ENCODE assay signal across 1 cellular context in genomic region chr20:62043131-62043914, GRCh38.
TF ChIP-seq lines count a peak whose summit lies in the region.

No MANE protein-coding gene starts in this region.

TF ChIP-seq in HEK293, 187 proteins besides CTCF, POLR2A, EP300 and RAD21 (continued from another document and continues in another):
- TF ChIP-seq PRDM2 (tag by site-specific recombination; IDR thresholded peaks at IDR 0.05; ENCODE audit: borderline replicate concordance) (no peak), ZBTB21 (tag by site-specific recombination; IDR thresholded peaks at IDR 0.05) (no peak), ZBTB17 (tag by site-specific recombination; IDR thresholded peaks at IDR 0.05) (0 out of 2 replicates have a peak, but pooled peaks have one; percentile 23), ZNF837 (tag by site-specific recombination; IDR thresholded peaks at IDR 0.05) (no peak), ZNF184 (tag by site-specific recombination; IDR thresholded peaks at IDR 0.05) (no peak), ZBTB26 (tag by site-specific recombination; optimal IDR thresholded peaks at IDR 0.05) (no peak), BCL11A (tag by site-specific recombination; IDR thresholded peaks at IDR 0.05; ENCODE audit: low read depth) (no peak), ZNF571 (tag by site-specific recombination; IDR thresholded peaks at IDR 0.05) (no peak), ZNF530 (tag by site-specific recombination; IDR thresholded peaks at IDR 0.05; ENCODE audit: low read depth) (no peak), ZNF785 (tag by site-specific recombination; IDR thresholded peaks at IDR 0.05) (no peak), ZNF121 (tag by site-specific recombination; IDR thresholded peaks at IDR 0.05) (no peak), ZNF639 (tag by site-specific recombination; IDR thresholded peaks at IDR 0.05) (no peak), PATZ1 (tag by site-specific recombination; IDR thresholded peaks at IDR 0.05) (no peak), ZNF792 (tag by site-specific recombination; IDR thresholded peaks at IDR 0.05) (no peak), ZNF133 (tag by site-specific recombination; IDR thresholded peaks at IDR 0.05) (no peak), KLF10 (tag by site-specific recombination; IDR thresholded peaks at IDR 0.05) (no peak), ZNF114 (tag by site-specific recombination; IDR thresholded peaks at IDR 0.05) (no peak), ZBTB1 (tag by site-specific recombination; IDR thresholded peaks at IDR 0.05) (no peak), SETDB1 (IDR thresholded peaks at IDR 0.05; ENCODE audit: insufficient read length, low read length) (no peak), ZNF37A (tag by site-specific recombination; IDR thresholded peaks at IDR 0.05) (no peak), ZNF221 (tag by site-specific recombination; IDR thresholded peaks at IDR 0.05; ENCODE audit: borderline replicate concordance) (no peak), ZNF138 (tag by site-specific recombination; IDR thresholded peaks at IDR 0.05; ENCODE audit: borderline replicate concordance) (no peak), SP2 (tag by site-specific recombination; IDR thresholded peaks at IDR 0.05) (no peak), PRDM10 (tag by site-specific recombination; IDR thresholded peaks at IDR 0.05) (peak; percentile 58), BCL11B (tag by site-specific recombination; IDR thresholded peaks at IDR 0.05; ENCODE audit: low read depth) (no peak), WT1 (tag by site-specific recombination; IDR thresholded peaks at IDR 0.05) (no peak), ZNF223 (tag by site-specific recombination; IDR thresholded peaks at IDR 0.05) (no peak), ZNF404 (tag by site-specific recombination; IDR thresholded peaks at IDR 0.05) (no peak), GLIS2 (tag by site-specific recombination; IDR thresholded peaks at IDR 0.05) (peak; percentile 52; the same call in 1 of the 2 replicates), ZIC2 (tag by site-specific recombination; IDR thresholded peaks at IDR 0.05) (peak; percentile 61), ELK4 (IDR thresholded peaks at IDR 0.05; ENCODE audit: borderline replicate concordance, low read depth, low read length) (no peak), ZBTB49 (tag by site-specific recombination; IDR thresholded peaks at IDR 0.05; ENCODE audit: low read depth) (no peak), HOXA7 (CRISPR knock-in tag; IDR thresholded peaks at IDR 0.05; ENCODE audit: borderline replicate concordance) (no peak), REPIN1 (tag by site-specific recombination; IDR thresholded peaks at IDR 0.05; ENCODE audit: low read depth) (no peak), ZNF624 (tag by site-specific recombination; IDR thresholded peaks at IDR 0.05) (no peak), ZNF629 (tag by site-specific recombination; IDR thresholded peaks at IDR 0.05) (peak; percentile 66; the same call in 1 of the 2 replicates), HOXD13 (CRISPR knock-in tag; IDR thresholded peaks at IDR 0.05; ENCODE audit: borderline replicate concordance) (no peak), PRDM6 (tag by site-specific recombination; IDR thresholded peaks at IDR 0.05) (peak; percentile 85), ZNF621 (tag by site-specific recombination; IDR thresholded peaks at IDR 0.05) (no peak), ZNF600 (tag by site-specific recombination; IDR thresholded peaks at IDR 0.05) (peak; percentile 87), ZBTB48 (tag by site-specific recombination; IDR thresholded peaks at IDR 0.05) (peak; percentile 87), ZNF529 (tag by site-specific recombination; IDR thresholded peaks at IDR 0.05; ENCODE audit: insufficient replicate concordance) (no peak), ZBTB7A (tag by site-specific recombination; IDR thresholded peaks at IDR 0.05; ENCODE audit: low read depth) (no peak), ZNF548 (tag by site-specific recombination; IDR thresholded peaks at IDR 0.05) (no peak), ZNF768 (tag by site-specific recombination; IDR thresholded peaks at IDR 0.05) (no peak), ZNF623 (tag by site-specific recombination; IDR thresholded peaks at IDR 0.05) (no peak), ZNF776 (tag by site-specific recombination; IDR thresholded peaks at IDR 0.05; ENCODE audit: borderline replicate concordance) (no peak)
